ENCODE assay signal across 14 cellular contexts in the genomic region with DNA sequence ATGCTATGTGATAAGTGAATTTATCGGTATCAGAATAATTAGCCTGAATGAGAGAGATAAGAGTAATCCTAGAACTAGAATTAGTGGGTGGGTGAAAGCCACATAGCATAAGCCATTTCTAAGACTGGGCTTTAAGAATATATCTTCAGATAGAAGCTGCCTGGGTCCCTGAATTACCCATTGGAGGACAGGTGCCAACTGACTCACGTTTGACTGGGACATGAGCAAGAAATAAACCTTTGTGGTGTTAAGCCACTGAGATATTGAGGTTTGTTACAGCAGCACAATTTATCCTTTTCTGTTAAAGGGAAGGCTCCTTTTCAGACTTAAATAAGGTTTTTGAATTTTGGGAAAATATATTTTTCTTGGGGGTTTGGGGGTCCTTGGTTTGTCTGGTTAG.
DNase-seq lines count a peak whose midpoint lies in the region; ATAC-seq and TF ChIP-seq lines count a peak whose summit lies in the region.
"Had no signal": no experiment of that assay in that cellular context is flagged by ENCODE, and none has a peak within 500 bp of the region (broad histone marks: within the 10 kb centered on the region; RNA-seq: fewer than 3 reads in every experiment).

No MANE protein-coding gene starts in this region.

- H3K4me3 ChIP-seq in breast epithelium = no peak overlapping the region
- H3K4me3 ChIP-seq in SJSA1 = no peak overlapping the region

- H3K9me3 ChIP-seq in breast epithelium (no peaks in the 10 kb centered on the region), SJSA1 (replicated peaks) (no peaks in the 10 kb centered on the region), T-helper 17 cell (ENCODE audit: control insufficient read depth, low read length, poor library complexity, severe bottlenecking) (no peaks in the 10 kb centered on the region)

- H3K4me1 ChIP-seq in breast epithelium (no peaks in the 10 kb centered on the region), SJSA1 (replicated peaks) (peaks cover 37% of the 10 kb centered on the region)

- DNase-seq in MCF 10A (ENCODE audit: unreplicated experiment) = peak; percentile 16
- DNase-seq in breast epithelium (ENCODE audit: low spot score in 2 of 2) = no peak
- no peak for DNase-seq in SJSA1 (ENCODE audit: low read depth in 1 of 2, low spot score in 2 of 2)
- peak; percentile 22 to 57 for DNase-seq in erythroblast (lab: John Stamatoyannopoulos, UW)
- DNase-seq in T-helper 17 cell = no peak
- DNase-seq in activated CD8-positive, alpha-beta memory T cell treated with anti-CD3 and anti-CD28 coated beads, Interleukin-2, amount 50 U/mL, for 48 hours = no peak
- DNase-seq in 8988T = no peak
- DNase-seq: C1 segment of cervical spinal cord; Calu3; CD4-positive, alpha-beta T cell; DMS 273 treated with DMSO at 0.1 percent for 48 hours; H7 had no signal

- H3K36me3 Mint-ChIP-seq in MCF 10A (ENCODE audit: insufficient read depth, unreplicated experiment) (no peaks in the 10 kb centered on the region), T-helper 17 cell (ENCODE audit: low read depth) (peaks cover 3% of the 10 kb centered on the region)

- POLR2A ChIA-PET in MCF 10A (lab: Yijun Ruan, JAX) = interaction anchor here (0.7 kb wide), 1 partner anchor 133 kb away, joined by 3 read pairs; no protein-coding TSS in a partner anchor

- TF ChIP-seq CTCF in MCF 10A (IDR thresholded peaks at IDR 0.05; ENCODE audit: unreplicated experiment) (no peak), breast epithelium (IDR thresholded peaks at IDR 0.05) (no peak)

- H3K27ac ChIP-seq in breast epithelium (no peak overlapping the region), SJSA1 (peak overlapping the region; percentile 97)

- H3K4me1 Mint-ChIP-seq in MCF 10A (ENCODE audit: insufficient read depth, unreplicated experiment) = no peaks in the 10 kb centered on the region
- no peaks in the 10 kb centered on the region for H3K4me1 Mint-ChIP-seq in T-helper 17 cell
- H3K4me1 Mint-ChIP-seq: B cell had no signal

- H3K27me3 ChIP-seq in breast epithelium (no peaks in the 10 kb centered on the region), SJSA1 (replicated peaks) (no peaks in the 10 kb centered on the region)

- H3K4me3 Mint-ChIP-seq in MCF 10A (ENCODE audit: unreplicated experiment) = no peak overlapping the region
- no peak overlapping the region for H3K4me3 Mint-ChIP-seq in T-helper 17 cell
- H3K4me3 Mint-ChIP-seq: B cell; CD4-positive, alpha-beta T cell; IgD-negative memory B cell had no signal

- BruUV-seq in MCF 10A (replicated peaks; lab: Mats Ljungman, UMichigan) = no TSS peak

- intact Hi-C loops in MCF 10A (cut with micrococcal nuclease) (loop anchor here (5.0 to 10.0 kb wide), 4 partner anchors 348 to 573 kb away; no protein-coding TSS in a partner anchor), breast epithelium (cut with DNase I; ENCODE audit: low total_unique reads) (no loop called here)

- H3K27ac Mint-ChIP-seq in MCF 10A (ENCODE audit: low read depth, unreplicated experiment) (no peak overlapping the region), T-helper 17 cell (no peak overlapping the region)
- H3K27ac Mint-ChIP-seq: B cell; CD4-positive, alpha-beta T cell; IgD-negative memory B cell had no signal

- CTCF ChIA-PET in MCF 10A (lab: Yijun Ruan, JAX) = interaction anchor here (0.5 to 4.7 kb wide), 14 partner anchors 10 to 554 kb away, joined by 3 to 30 read pairs (median 3); no protein-coding TSS in a partner anchor

- ATAC-seq in T-helper 17 cell = no peak

- no peaks in the 10 kb centered on the region for H3K36me3 ChIP-seq in breast epithelium
- H3K36me3 ChIP-seq in SJSA1 = no peaks in the 10 kb centered on the region

- no peaks in the 10 kb centered on the region for H3K27me3 Mint-ChIP-seq in MCF 10A (ENCODE audit: insufficient read depth, unreplicated experiment)
- no peaks in the 10 kb centered on the region for H3K27me3 Mint-ChIP-seq in T-helper 17 cell
- H3K27me3 Mint-ChIP-seq: B cell; CD4-positive, alpha-beta T cell; IgD-negative memory B cell had no signal

- H3K9me3 Mint-ChIP-seq in MCF 10A (ENCODE audit: unreplicated experiment) = no peaks in the 10 kb centered on the region
- H3K9me3 Mint-ChIP-seq: CD4-positive, alpha-beta T cell; IgD-negative memory B cell had no signal

- TF ChIP-seq POLR2A in breast epithelium (IDR thresholded peaks at IDR 0.05) (no peak), erythroblast (IDR thresholded peaks at IDR 0.05; ENCODE audit: low read length) (no peak)

Comparison
In these comparisons a context has a peak if more than half of its experiments do, and no peak if none do; other contexts are left out.
1. DNase-seq: peak in MCF 10A (single experiment) and erythroblast (2 of 2); none in breast epithelium (0 of 2), SJSA1 (0 of 2), T-helper 17 cell (0 of 3), activated CD8-positive, alpha-beta memory T cell treated with anti-CD3 and anti-CD28 coated beads, Interleukin-2, amount 50 U/mL, for 48 hours (single experiment) and 8988T (single experiment).